In genomic region chr14:102951034-102951433, GRCh38 we compare ENCODE assay signal across 28 cellular contexts. TPM values are rescaled to one million over a fixed set of nuclear protein-coding genes. Genes with fewer than 3 reads are reported as not detected.
DNase-seq lines count a peak whose midpoint lies in the region; ATAC-seq and TF ChIP-seq lines count a peak whose summit lies in the region.
"Had no signal": no experiment of that assay in that cellular context is flagged by ENCODE, and none has a peak within 500 bp of the region (broad histone marks: within the 10 kb centered on the region; RNA-seq: fewer than 3 reads in every experiment).

No MANE protein-coding gene starts in this region.

- no peaks in the 10 kb centered on the region for H3K9me3 Mint-ChIP-seq in activated CD4-positive, alpha-beta T cell treated with anti-CD3 and anti-CD28 coated beads, Interleukin-2, amount 10 ng/mL, durations not matched to agents 24 days and 14 days
- H3K9me3 Mint-ChIP-seq: activated naive CD4-positive, alpha-beta T cell treated with anti-CD3 and anti-CD28 coated beads, Interleukin-2, amount 10 ng/mL, durations not matched to agents 7 days and 5 days; central memory CD8-positive, alpha-beta T cell; effector memory CD8-positive, alpha-beta T cell; neural crest cell; type B pancreatic cell had no signal

- peaks cover 0 to 72% of the 10 kb centered on the region in 2 donors for H3K36me3 ChIP-seq in gastrocnemius medialis

- no peak overlapping the region for H3K27ac Mint-ChIP-seq in activated CD4-positive, alpha-beta T cell treated with anti-CD3 and anti-CD28 coated beads, Interleukin-2, amount 10 ng/mL, durations not matched to agents 24 days and 14 days
- H3K27ac Mint-ChIP-seq: activated naive CD4-positive, alpha-beta T cell treated with anti-CD3 and anti-CD28 coated beads, Interleukin-2, amount 10 ng/mL, durations not matched to agents 7 days and 5 days; effector memory CD8-positive, alpha-beta T cell; type B pancreatic cell had no signal

- peaks cover 19% of the 10 kb centered on the region for H3K4me1 Mint-ChIP-seq in activated CD4-positive, alpha-beta T cell treated with anti-CD3 and anti-CD28 coated beads, Interleukin-2, amount 10 ng/mL, durations not matched to agents 24 days and 14 days
- H3K4me1 Mint-ChIP-seq: neural crest cell had no signal

- ATAC-seq in gastrocnemius medialis (no peak), HG03469 (IDR thresholded peaks at IDR 0.05; ENCODE audit: unreplicated experiment) (no peak)
- ATAC-seq: A549; effector memory CD8-positive, alpha-beta T cell; left lung; mucosa of descending colon; stimulated activated naive CD8-positive, alpha-beta T cell treated with anti-CD3 and anti-CD28 coated beads, Interleukin-15, Interleukin-2, amounts not matched to agents 100 U/mL and 50 U/mL, for 24 hours had no signal

- no peak overlapping the region for H3K4me3 ChIP-seq in gastrocnemius medialis
- H3K4me3 ChIP-seq: A549, ascending aorta, GM23248, left lung, mucosa of descending colon had no signal

- DNase-seq in COLO829 (ENCODE audit: low spot score) (peak; percentile 79), dermis microvascular lymphatic vessel endothelial cell (ENCODE audit: low read depth in 2 of 2) (peak; percentile 50 to 60), medulla oblongata (ENCODE audit: extremely low spot score) (peak; percentile 92), gastrocnemius medialis (no peak), NCI-H187 (lab: John Stamatoyannopoulos, UW) (no peak)
- DNase-seq in NK-92 treated with Interleukin-12 subunit alpha and Interleukin-12 subunit beta, amount 100 ng/mL, for 24 hours (lab: John Stamatoyannopoulos, UW), result no peak
- DNase-seq in activated CD4-positive, alpha-beta T cell treated with anti-CD3 and anti-CD28 coated beads, Interleukin-2, amount 10 ng/mL, durations not matched to agents 24 days and 14 days, result no peak
- DNase-seq: activated CD4-positive, CD25-positive, alpha-beta regulatory T cell treated with anti-CD3 and anti-CD28 coated beads, Interleukin-2, amount 50 U/mL, for 72 hours; activated naive CD4-positive, alpha-beta T cell treated with anti-CD3 and anti-CD28 coated beads, Interleukin-2, amount 10 ng/mL, durations not matched to agents 7 days and 5 days; Calu3; effector memory CD8-positive, alpha-beta T cell; GM23248; MV-4-11; NCI-H1694 treated with DMSO at 0.1 percent for 48 hours; NCI-H526 treated with DMSO at 0.1 percent for 48 hours; retina; RPMI8226; stimulated activated CD4-positive, alpha-beta T cell treated with anti-CD3 and anti-CD28 coated beads, Interleukin-12 subunit alpha, Interleukin-12 subunit beta, amount 100 ng/mL, for 4 hours; stimulated activated CD4-positive, alpha-beta T cell treated with anti-CD3 and anti-CD28 coated beads, Interleukin-4, amount 100 ng/mL, for 4 hours; stimulated activated naive CD8-positive, alpha-beta T cell treated with anti-CD3 and anti-CD28 coated beads, Interleukin-15, Interleukin-2, amounts not matched to agents 100 U/mL and 50 U/mL, for 24 hours had no signal

- peak overlapping the region; percentile 87 to 93 (median 90) for H3K27ac ChIP-seq in gastrocnemius medialis
- H3K27ac ChIP-seq: A549, ascending aorta, GM23248, left lung had no signal

- no peaks in the 10 kb centered on the region for H3K36me3 Mint-ChIP-seq in activated CD4-positive, alpha-beta T cell treated with anti-CD3 and anti-CD28 coated beads, Interleukin-2, amount 10 ng/mL, durations not matched to agents 24 days and 14 days (ENCODE audit: low read depth)
- H3K36me3 Mint-ChIP-seq: activated naive CD4-positive, alpha-beta T cell treated with anti-CD3 and anti-CD28 coated beads, Interleukin-2, amount 10 ng/mL, durations not matched to agents 7 days and 5 days had no signal

- intact Hi-C loops in gastrocnemius medialis (cut with DNase I; ENCODE audit: low total_unique reads), result no loop called here
- intact Hi-C loops in activated CD4-positive, alpha-beta T cell treated with anti-CD3 and anti-CD28 coated beads, Interleukin-2, amount 10 ng/mL, durations not matched to agents 24 days and 14 days (cut with micrococcal nuclease), result no loop called here

- no peak overlapping the region for H3K4me3 Mint-ChIP-seq in activated CD4-positive, alpha-beta T cell treated with anti-CD3 and anti-CD28 coated beads, Interleukin-2, amount 10 ng/mL, durations not matched to agents 24 days and 14 days
- H3K4me3 Mint-ChIP-seq: activated naive CD4-positive, alpha-beta T cell treated with anti-CD3 and anti-CD28 coated beads, Interleukin-2, amount 10 ng/mL, durations not matched to agents 7 days and 5 days; central memory CD8-positive, alpha-beta T cell; effector memory CD8-positive, alpha-beta T cell; neural crest cell; type B pancreatic cell had no signal

- H3K27me3 Mint-ChIP-seq in activated CD4-positive, alpha-beta T cell treated with anti-CD3 and anti-CD28 coated beads, Interleukin-2, amount 10 ng/mL, durations not matched to agents 24 days and 14 days, result no peaks in the 10 kb centered on the region
- H3K27me3 Mint-ChIP-seq: type B pancreatic cell had no signal

- TF ChIP-seq CTCF in gastrocnemius medialis (IDR thresholded peaks at IDR 0.05 in 4 of 5, conservative IDR thresholded peaks at IDR 0.05 in 1 of 5), result no peak

- in situ Hi-C loops in gastrocnemius medialis (cut with MboI; ENCODE audit: low sequenced_read_pairs in 4 of 4), result no loop called here

- no peaks in the 10 kb centered on the region for H3K27me3 ChIP-seq in gastrocnemius medialis
- H3K27me3 ChIP-seq: ascending aorta, left lung had no signal

- H3K9me3 ChIP-seq in gastrocnemius medialis, result no peaks in the 10 kb centered on the region
- H3K9me3 ChIP-seq: A549, ascending aorta, left lung, mucosa of descending colon had no signal

- H3K4me1 ChIP-seq in gastrocnemius medialis, result peaks cover 17 to 21% of the 10 kb centered on the region in 2 donors

- no peak for TF ChIP-seq POLR2A in gastrocnemius medialis (IDR thresholded peaks at IDR 0.05)

RNA-seq across cellular contexts. Expression of gene AMN, which starts 28.6 kb away (rescaled TPM):
- 0.13 TPM in 2 replicates for total RNA-seq in dermis microvascular lymphatic vessel endothelial cell
- 1 to 10 TPM in 1 of 4 donors, under 1 TPM in 1, not detected in 2; 0.42 to 4.3 TPM for total RNA-seq in gastrocnemius medialis
- total RNA-seq in activated CD4-positive, alpha-beta T cell treated with anti-CD3 and anti-CD28 coated beads, Interleukin-2, amount 10 ng/mL, durations not matched to agents 24 days and 14 days, result 0.35 and 0.62 TPM in 2 replicates
- total RNA-seq: GM23248 had no signal

Comparison
In these comparisons a context has a peak if more than half of its experiments do, and no peak if none do; other contexts are left out.
1. DNase-seq: peak in COLO829 (single experiment), dermis microvascular lymphatic vessel endothelial cell (2 of 2) and medulla oblongata (single experiment); none in gastrocnemius medialis (0 of 2), NK-92 treated with Interleukin-12 subunit alpha and Interleukin-12 subunit beta, amount 100 ng/mL, for 24 hours (single experiment), activated CD4-positive, alpha-beta T cell treated with anti-CD3 and anti-CD28 coated beads, Interleukin-2, amount 10 ng/mL, durations not matched to agents 24 days and 14 days (single experiment) and NCI-H187 (0 of 2).